Comparison of ENCODE assay signal across 10 cellular contexts in the genomic region with DNA sequence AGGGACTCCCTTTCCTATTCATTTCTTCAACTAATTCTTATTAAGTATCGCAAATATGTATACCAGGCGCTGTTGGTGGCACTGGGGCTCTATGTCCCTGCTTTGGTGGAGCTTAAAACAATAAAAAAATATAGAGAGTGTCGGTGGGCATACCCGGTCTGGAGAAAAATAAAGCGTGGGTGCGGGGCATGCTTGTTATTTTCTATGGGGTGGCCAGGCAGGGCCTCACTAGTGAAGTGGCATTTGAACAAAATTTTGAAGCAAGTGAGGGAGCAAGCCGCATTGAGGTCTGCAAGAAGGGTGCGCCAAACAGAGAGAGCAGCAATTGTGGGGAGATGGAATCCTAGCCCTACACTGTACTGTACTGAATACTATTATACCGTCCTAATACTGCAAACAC. TPM values are rescaled to one million over a fixed set of nuclear protein-coding genes. Genes with fewer than 3 reads are reported as not detected.
A peak's percentile ranks its signal among the peaks of the same experiment; 100 is the strongest.
DNase-seq lines count a peak whose midpoint lies in the region; ATAC-seq, FAIRE-seq and TF ChIP-seq lines count a peak whose summit lies in the region.
"Had no signal": no experiment of that assay in that cellular context is flagged by ENCODE, and none has a peak within 500 bp of the region (broad histone marks: within the 10 kb centered on the region; RNA-seq: fewer than 3 reads in every experiment).

No MANE protein-coding gene starts in this region.

- ATAC-seq in activated CD4-positive, alpha-beta T cell treated with anti-CD3 and anti-CD28 coated beads for 36 hours, result no peak

- intact Hi-C loops in activated CD4-positive, alpha-beta T cell treated with anti-CD3 and anti-CD28 coated beads for 36 hours (cut with DNase I, micrococcal nuclease), result loop anchor here (1.0 to 10.0 kb wide), 5 partner anchors 17 to 859 kb away; a partner anchor contains a TSS
- intact Hi-C loops in activated T-helper 1 cell treated with anti-CD3 and anti-CD28 coated beads, Interleukin-12 subunit alpha, Interleukin-12 subunit beta, Interleukin-2, Interleukin-4 antibody, amounts not matched to agents 30 ng/mL and 10 ng/mL and 1 ng/mL, durations not matched to agents 14 hours and 24 hours and 36 hours (cut with micrococcal nuclease), result loop anchor here (1.0 to 10.0 kb wide), 12 partner anchors 10 to 1889 kb away; a partner anchor contains a TSS
- intact Hi-C loops in kidney (cut with DNase I), result no loop called here

- H3K36me3 ChIP-seq in kidney (ENCODE audit: control insufficient read depth in 1 of 2, insufficient read depth in 2 of 2, low read length in 2 of 2) (peaks cover 4 to 17% of the 10 kb centered on the region in 2 donors), subcutaneous abdominal adipose tissue (ENCODE audit: control insufficient read depth in 5 of 5, insufficient read depth in 5 of 5, low read length in 5 of 5) (peaks cover 0 to 17% (median 13%) of the 10 kb centered on the region in 5 donors)

- no peaks in the 10 kb centered on the region for H3K9me3 Mint-ChIP-seq in activated CD4-positive, alpha-beta T cell treated with anti-CD3 and anti-CD28 coated beads for 36 hours (ENCODE audit: low read depth)
- H3K9me3 Mint-ChIP-seq in activated T-helper 1 cell treated with anti-CD3 and anti-CD28 coated beads, Interleukin-12 subunit alpha, Interleukin-12 subunit beta, Interleukin-2, Interleukin-4 antibody, amounts not matched to agents 30 ng/mL and 10 ng/mL and 1 ng/mL, durations not matched to agents 14 hours and 24 hours and 36 hours, result no peaks in the 10 kb centered on the region

- H3K27me3 Mint-ChIP-seq in activated CD4-positive, alpha-beta T cell treated with anti-CD3 and anti-CD28 coated beads for 36 hours, result peaks cover 2% of the 10 kb centered on the region
- no peaks in the 10 kb centered on the region for H3K27me3 Mint-ChIP-seq in activated T-helper 1 cell treated with anti-CD3 and anti-CD28 coated beads, Interleukin-12 subunit alpha, Interleukin-12 subunit beta, Interleukin-2, Interleukin-4 antibody, amounts not matched to agents 30 ng/mL and 10 ng/mL and 1 ng/mL, durations not matched to agents 14 hours and 24 hours and 36 hours (ENCODE audit: insufficient read depth)

- POLR2A ChIA-PET in activated CD4-positive, alpha-beta T cell treated with anti-CD3 and anti-CD28 coated beads for 36 hours (lab: Charles Lee), result interaction anchor here (1.8 kb wide), 1 partner anchor 35 kb away, joined by 6 read pairs; a partner anchor contains a TSS

- H3K36me3 Mint-ChIP-seq in activated CD4-positive, alpha-beta T cell treated with anti-CD3 and anti-CD28 coated beads for 36 hours (ENCODE audit: low read depth), result peaks cover 9% of the 10 kb centered on the region
- peaks cover 11% of the 10 kb centered on the region for H3K36me3 Mint-ChIP-seq in activated T-helper 1 cell treated with anti-CD3 and anti-CD28 coated beads, Interleukin-12 subunit alpha, Interleukin-12 subunit beta, Interleukin-2, Interleukin-4 antibody, amounts not matched to agents 30 ng/mL and 10 ng/mL and 1 ng/mL, durations not matched to agents 14 hours and 24 hours and 36 hours (ENCODE audit: low read depth)

- no peak for TF ChIP-seq CTCF in kidney (IDR thresholded peaks at IDR 0.05; ENCODE audit: borderline replicate concordance, extremely low read depth, insufficient read depth)
- TF ChIP-seq CTCF in D721Med (IDR thresholded peaks at IDR 0.05; ENCODE audit: insufficient read depth, missing control alignments), result no peak

- DNase-seq in activated CD4-positive, alpha-beta T cell treated with anti-CD3 and anti-CD28 coated beads for 36 hours, result no peak
- no peak for DNase-seq in activated CD4-positive, alpha-beta T cell treated with anti-CD3 and anti-CD28 coated beads, Interleukin-2, amount 50 U/mL, for 1 hour
- DNase-seq in activated T-helper 1 cell treated with anti-CD3 and anti-CD28 coated beads, Interleukin-12 subunit alpha, Interleukin-12 subunit beta, Interleukin-2, Interleukin-4 antibody, amounts not matched to agents 30 ng/mL and 10 ng/mL and 1 ng/mL, durations not matched to agents 14 hours and 24 hours and 36 hours (ENCODE audit: low spot score), result no peak
- DNase-seq in kidney (no peak), UCSD-AML1 (lab: John Stamatoyannopoulos, UW; ENCODE audit: unreplicated experiment) (no peak), D721Med (ENCODE audit: insufficient read length, low spot score) (no peak), H4 (ENCODE audit: low spot score) (no peak)

- H3K4me1 ChIP-seq in kidney (ENCODE audit: control insufficient read depth in 1 of 2, insufficient read depth in 1 of 2, low read depth in 1 of 2, low read length in 2 of 2) (peaks cover 0 to 4% of the 10 kb centered on the region in 2 donors), subcutaneous abdominal adipose tissue (ENCODE audit: control insufficient read depth in 5 of 5, insufficient read depth in 5 of 5, low read length in 5 of 5) (peaks cover 0 to 16% (median 9%) of the 10 kb centered on the region in 5 donors)
- H3K4me1 ChIP-seq: testis had no signal

- FAIRE-seq in kidney (lab: Jason Lieb, UNC), result no peak
- no peak for FAIRE-seq in D721Med (lab: Jason Lieb, UNC)

- peak overlapping the region in 1 of 2 donors; percentile 48 for H3K27ac ChIP-seq in kidney (ENCODE audit: low read depth in 2 of 2, low read length in 2 of 2)
- H3K27ac ChIP-seq in subcutaneous abdominal adipose tissue (ENCODE audit: low read depth, low read length), result no peak overlapping the region

- CTCF ChIA-PET in activated CD4-positive, alpha-beta T cell treated with anti-CD3 and anti-CD28 coated beads for 36 hours (lab: Charles Lee), result interaction anchor here (1.0 kb wide), 1 partner anchor 34 kb away, joined by 5 read pairs; no protein-coding TSS in a partner anchor

- H3K4me3 ChIP-seq in kidney (ENCODE audit: low read length in 2 of 2) (peak overlapping the region; percentile 13 to 87), subcutaneous abdominal adipose tissue (ENCODE audit: low read depth in 1 of 5, low read length in 5 of 5) (peak overlapping the region; percentile 40 to 81 (median 77))

- H3K27ac Mint-ChIP-seq in activated CD4-positive, alpha-beta T cell treated with anti-CD3 and anti-CD28 coated beads for 36 hours, result peak overlapping the region; percentile 67
- H3K27ac Mint-ChIP-seq in activated T-helper 1 cell treated with anti-CD3 and anti-CD28 coated beads, Interleukin-12 subunit alpha, Interleukin-12 subunit beta, Interleukin-2, Interleukin-4 antibody, amounts not matched to agents 30 ng/mL and 10 ng/mL and 1 ng/mL, durations not matched to agents 14 hours and 24 hours and 36 hours, result peak overlapping the region; percentile 100

- peaks cover 25% of the 10 kb centered on the region for H3K4me1 Mint-ChIP-seq in activated CD4-positive, alpha-beta T cell treated with anti-CD3 and anti-CD28 coated beads for 36 hours
- peaks cover 43% of the 10 kb centered on the region for H3K4me1 Mint-ChIP-seq in activated T-helper 1 cell treated with anti-CD3 and anti-CD28 coated beads, Interleukin-12 subunit alpha, Interleukin-12 subunit beta, Interleukin-2, Interleukin-4 antibody, amounts not matched to agents 30 ng/mL and 10 ng/mL and 1 ng/mL, durations not matched to agents 14 hours and 24 hours and 36 hours (ENCODE audit: low read depth)

- peak overlapping the region in 1 of 2 donors; percentile 40 for H3K9ac ChIP-seq in kidney (ENCODE audit: low read length in 2 of 2)
- H3K9ac ChIP-seq in subcutaneous abdominal adipose tissue (ENCODE audit: low read length in 5 of 5), result no peak overlapping the region

- peaks cover 3 to 26% (median 9%) of the 10 kb centered on the region in 5 donors for H3K27me3 ChIP-seq in subcutaneous abdominal adipose tissue (ENCODE audit: control insufficient read depth in 5 of 5, insufficient read depth in 4 of 5, low read length in 5 of 5)
- H3K27me3 ChIP-seq: testis had no signal

- H3K4me3 Mint-ChIP-seq in activated CD4-positive, alpha-beta T cell treated with anti-CD3 and anti-CD28 coated beads for 36 hours, result peak overlapping the region; percentile 99
- H3K4me3 Mint-ChIP-seq in activated T-helper 1 cell treated with anti-CD3 and anti-CD28 coated beads, Interleukin-12 subunit alpha, Interleukin-12 subunit beta, Interleukin-2, Interleukin-4 antibody, amounts not matched to agents 30 ng/mL and 10 ng/mL and 1 ng/mL, durations not matched to agents 14 hours and 24 hours and 36 hours, result peak overlapping the region; percentile 99

- H3K9me3 ChIP-seq in kidney (ENCODE audit: control insufficient read depth in 1 of 2, low read length in 2 of 2), result no peaks in the 10 kb centered on the region
- H3K9me3 ChIP-seq in subcutaneous abdominal adipose tissue (ENCODE audit: control insufficient read depth in 5 of 5, low read length in 5 of 5), result no peaks in the 10 kb centered on the region
- H3K9me3 ChIP-seq: testis had no signal

RNA-seq across cellular contexts. Expression of a gene that starts 0.6 kb away (rescaled TPM):
- total RNA-seq in activated CD4-positive, alpha-beta T cell treated with anti-CD3 and anti-CD28 coated beads for 36 hours, result 10 to 100 TPM; 52.6 to 64.3 TPM
- 46.6 and 48.9 TPM in 2 replicates for total RNA-seq in activated T-helper 1 cell treated with anti-CD3 and anti-CD28 coated beads, Interleukin-12 subunit alpha, Interleukin-12 subunit beta, Interleukin-2, Interleukin-4 antibody, amounts not matched to agents 30 ng/mL and 10 ng/mL and 1 ng/mL, durations not matched to agents 14 hours and 24 hours and 36 hours
- total RNA-seq in kidney, result 85.8 TPM
- 19.6 TPM for polyA plus RNA-seq in kidney (ENCODE audit: insufficient read depth, low read depth, low replicate concordance)
- total RNA-seq in H4 (2014; rRNA removed; shearing (Covaris generic)), result 67.1 and 75.1 TPM in 2 replicates

RNA-seq across cellular contexts. Expression of a gene that starts 35.1 kb away (rescaled TPM):
- total RNA-seq in activated CD4-positive, alpha-beta T cell treated with anti-CD3 and anti-CD28 coated beads for 36 hours, result 10 to 100 TPM; 29.4 to 37.4 TPM
- total RNA-seq in activated T-helper 1 cell treated with anti-CD3 and anti-CD28 coated beads, Interleukin-12 subunit alpha, Interleukin-12 subunit beta, Interleukin-2, Interleukin-4 antibody, amounts not matched to agents 30 ng/mL and 10 ng/mL and 1 ng/mL, durations not matched to agents 14 hours and 24 hours and 36 hours, result 31.4 and 35.5 TPM in 2 replicates
- 20.2 TPM for total RNA-seq in kidney
- 39.0 TPM for polyA plus RNA-seq in kidney (ENCODE audit: insufficient read depth, low read depth, low replicate concordance)
- 15.7 and 22.0 TPM in 2 replicates for total RNA-seq in H4 (2014; rRNA removed; shearing (Covaris generic))

RNA-seq across cellular contexts. Expression of a gene that starts 44.1 kb away (rescaled TPM):
- total RNA-seq in activated CD4-positive, alpha-beta T cell treated with anti-CD3 and anti-CD28 coated beads for 36 hours, result not detected
- not detected in 2 replicates for total RNA-seq in activated T-helper 1 cell treated with anti-CD3 and anti-CD28 coated beads, Interleukin-12 subunit alpha, Interleukin-12 subunit beta, Interleukin-2, Interleukin-4 antibody, amounts not matched to agents 30 ng/mL and 10 ng/mL and 1 ng/mL, durations not matched to agents 14 hours and 24 hours and 36 hours
- total RNA-seq in kidney, result not detected
- not detected for polyA plus RNA-seq in kidney (ENCODE audit: insufficient read depth, low read depth, low replicate concordance)
- total RNA-seq in H4 (2014; rRNA removed; shearing (Covaris generic)), result not detected in 2 replicates
- total RNA-seq: epithelial cell of proximal tubule had no signal
